1 cellular context compared by ENCODE assay signal in the genomic region with DNA sequence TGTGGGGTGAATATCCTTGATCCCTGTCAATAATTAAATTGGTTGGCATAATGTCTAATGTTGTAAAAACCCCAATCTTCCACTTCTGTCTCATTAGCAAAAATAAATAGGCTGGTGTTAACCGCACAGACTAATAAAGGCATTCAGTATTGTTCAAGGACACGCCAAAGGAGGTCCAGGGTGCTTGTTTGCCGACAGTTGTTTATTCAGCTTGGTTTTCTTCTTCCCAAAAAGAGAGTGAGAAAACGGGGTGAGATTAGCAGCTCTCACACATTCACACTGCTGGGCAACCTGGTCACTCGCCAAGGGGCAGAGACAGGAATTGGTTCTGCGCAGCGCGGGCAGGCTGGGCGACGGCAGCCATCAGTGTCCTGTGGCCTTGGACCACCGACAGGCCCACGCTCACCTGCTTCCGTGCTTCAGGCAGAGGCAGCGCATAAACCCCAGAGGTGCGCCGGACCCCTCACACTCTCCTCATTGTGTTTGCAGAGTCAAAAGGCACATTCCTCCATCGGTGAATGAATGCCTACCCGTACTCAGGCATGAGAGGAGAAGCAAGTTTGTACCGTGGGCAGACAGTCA.
TF ChIP-seq lines count a peak whose summit lies in the region.

No MANE protein-coding gene starts in this region.

TF ChIP-seq in GM12878, 131 proteins besides CTCF, POLR2A, EP300 and RAD21 (continued from another document and continues in another):
- TF ChIP-seq, protein P1, sequence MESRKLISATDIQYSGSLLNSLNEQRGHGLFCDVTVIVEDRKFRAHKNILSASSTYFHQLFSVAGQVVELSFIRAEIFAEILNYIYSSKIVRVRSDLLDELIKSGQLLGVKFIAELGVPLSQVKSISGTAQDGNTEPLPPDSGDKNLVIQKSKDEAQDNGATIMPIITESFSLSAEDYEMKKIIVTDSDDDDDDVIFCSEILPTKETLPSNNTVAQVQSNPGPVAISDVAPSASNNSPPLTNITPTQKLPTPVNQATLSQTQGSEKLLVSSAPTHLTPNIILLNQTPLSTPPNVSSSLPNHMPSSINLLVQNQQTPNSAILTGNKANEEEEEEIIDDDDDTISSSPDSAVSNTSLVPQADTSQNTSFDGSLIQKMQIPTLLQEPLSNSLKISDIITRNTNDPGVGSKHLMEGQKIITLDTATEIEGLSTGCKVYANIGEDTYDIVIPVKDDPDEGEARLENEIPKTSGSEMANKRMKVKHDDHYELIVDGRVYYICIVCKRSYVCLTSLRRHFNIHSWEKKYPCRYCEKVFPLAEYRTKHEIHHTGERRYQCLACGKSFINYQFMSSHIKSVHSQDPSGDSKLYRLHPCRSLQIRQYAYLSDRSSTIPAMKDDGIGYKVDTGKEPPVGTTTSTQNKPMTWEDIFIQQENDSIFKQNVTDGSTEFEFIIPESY (IDR thresholded peaks at IDR 0.05) = no peak
- TF ChIP-seq MYC (IDR thresholded peaks at IDR 0.05; ENCODE audit: insufficient read depth, insufficient read length, insufficient replicate concordance, low read length, severe bottlenecking) (no peak), TCF12 (IDR thresholded peaks at IDR 0.05; ENCODE audit: low read depth, low read length) (no peak), KAT2A (conservative IDR thresholded peaks at IDR 0.05; ENCODE audit: control insufficient read depth, low read depth, low read length) (no peak), RAD51 (IDR thresholded peaks at IDR 0.05) (0 out of 2 replicates have a peak, but pooled peaks have one; percentile 41), TBL1XR1 (IDR thresholded peaks at IDR 0.05; ENCODE audit: low read depth, low read length) (no peak), SUZ12 (IDR thresholded peaks at IDR 0.05; ENCODE audit: unreplicated experiment) (no peak), RB1 (IDR thresholded peaks at IDR 0.05; ENCODE audit: borderline replicate concordance) (no peak), FOXM1 (IDR thresholded peaks at IDR 0.05; ENCODE audit: low read depth, low read length) (no peak), NR2C2 (IDR thresholded peaks at IDR 0.05; ENCODE audit: borderline replicate concordance, control insufficient read depth, insufficient read length, low read depth) (no peak), ZBED1 (IDR thresholded peaks at IDR 0.05; ENCODE audit: borderline replicate concordance) (no peak), YBX1 (IDR thresholded peaks at IDR 0.05) (no peak), RCOR1 (conservative IDR thresholded peaks at IDR 0.05; ENCODE audit: low read depth, low read length) (no peak), ZNF274 (IDR thresholded peaks at IDR 0.05; ENCODE audit: insufficient read depth, insufficient read length) (no peak), HDAC2 (IDR thresholded peaks at IDR 0.05) (no peak), ZNF384 (IDR thresholded peaks at IDR 0.05; ENCODE audit: borderline replicate concordance, low read depth, low read length) (no peak), SPI1 (IDR thresholded peaks at IDR 0.05; ENCODE audit: borderline replicate concordance, insufficient read depth, low read depth, low read length) (no peak), POLR2AphosphoS2 (IDR thresholded peaks at IDR 0.05; ENCODE audit: low read depth, low read length) (no peak), NBN (IDR thresholded peaks at IDR 0.05) (0 out of 2 replicates have a peak, but pooled peaks have one; percentile 61), CHD4 (IDR thresholded peaks at IDR 0.05) (no peak), SMAD1 (IDR thresholded peaks at IDR 0.05; ENCODE audit: low read depth, partially characterized antibody) (peak; percentile 77), MEF2A (IDR thresholded peaks at IDR 0.05; ENCODE audit: insufficient read depth, low read depth, low read length) (no peak), IKZF1 (conservative IDR thresholded peaks at IDR 0.05) (peak; percentile 84), SIN3A (IDR thresholded peaks at IDR 0.05; ENCODE audit: low read depth, low read length) (no peak), RFX5 (IDR thresholded peaks at IDR 0.05; ENCODE audit: low read depth, low read length) (no peak), CHD1 (IDR thresholded peaks at IDR 0.05; ENCODE audit: low read depth, low read length) (no peak), JUNB (IDR thresholded peaks at IDR 0.05) (no peak), NR2F1 (conservative IDR thresholded peaks at IDR 0.05) (peak; percentile 96)
- TF ChIP-seq, protein P2, sequence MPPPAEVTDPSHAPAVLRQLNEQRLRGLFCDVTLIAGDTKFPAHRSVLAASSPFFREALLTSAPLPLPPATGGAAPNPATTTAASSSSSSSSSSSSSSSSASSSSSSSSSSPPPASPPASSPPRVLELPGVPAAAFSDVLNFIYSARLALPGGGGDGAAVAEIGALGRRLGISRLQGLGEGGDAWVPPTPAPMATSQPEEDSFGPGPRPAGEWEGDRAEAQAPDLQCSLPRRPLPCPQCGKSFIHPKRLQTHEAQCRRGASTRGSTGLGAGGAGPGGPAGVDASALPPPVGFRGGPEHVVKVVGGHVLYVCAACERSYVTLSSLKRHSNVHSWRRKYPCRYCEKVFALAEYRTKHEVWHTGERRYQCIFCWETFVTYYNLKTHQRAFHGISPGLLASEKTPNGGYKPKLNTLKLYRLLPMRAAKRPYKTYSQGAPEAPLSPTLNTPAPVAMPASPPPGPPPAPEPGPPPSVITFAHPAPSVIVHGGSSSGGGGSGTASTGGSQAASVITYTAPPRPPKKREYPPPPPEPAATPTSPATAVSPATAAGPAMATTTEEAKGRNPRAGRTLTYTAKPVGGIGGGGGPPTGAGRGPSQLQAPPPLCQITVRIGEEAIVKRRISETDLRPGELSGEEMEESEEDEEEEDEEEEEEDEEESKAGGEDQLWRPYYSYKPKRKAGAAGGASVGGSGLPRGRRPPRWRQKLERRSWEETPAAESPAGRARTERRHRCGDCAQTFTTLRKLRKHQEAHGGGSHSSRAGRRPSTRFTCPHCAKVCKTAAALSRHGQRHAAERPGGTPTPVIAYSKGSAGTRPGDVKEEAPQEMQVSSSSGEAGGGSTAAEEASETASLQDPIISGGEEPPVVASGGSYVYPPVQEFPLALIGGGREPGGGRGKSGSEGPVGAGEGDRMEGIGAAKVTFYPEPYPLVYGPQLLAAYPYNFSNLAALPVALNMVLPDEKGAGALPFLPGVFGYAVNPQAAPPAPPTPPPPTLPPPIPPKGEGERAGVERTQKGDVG (CRISPR knock-in tag; IDR thresholded peaks at IDR 0.05) = no peak
- TF ChIP-seq, protein P3, sequence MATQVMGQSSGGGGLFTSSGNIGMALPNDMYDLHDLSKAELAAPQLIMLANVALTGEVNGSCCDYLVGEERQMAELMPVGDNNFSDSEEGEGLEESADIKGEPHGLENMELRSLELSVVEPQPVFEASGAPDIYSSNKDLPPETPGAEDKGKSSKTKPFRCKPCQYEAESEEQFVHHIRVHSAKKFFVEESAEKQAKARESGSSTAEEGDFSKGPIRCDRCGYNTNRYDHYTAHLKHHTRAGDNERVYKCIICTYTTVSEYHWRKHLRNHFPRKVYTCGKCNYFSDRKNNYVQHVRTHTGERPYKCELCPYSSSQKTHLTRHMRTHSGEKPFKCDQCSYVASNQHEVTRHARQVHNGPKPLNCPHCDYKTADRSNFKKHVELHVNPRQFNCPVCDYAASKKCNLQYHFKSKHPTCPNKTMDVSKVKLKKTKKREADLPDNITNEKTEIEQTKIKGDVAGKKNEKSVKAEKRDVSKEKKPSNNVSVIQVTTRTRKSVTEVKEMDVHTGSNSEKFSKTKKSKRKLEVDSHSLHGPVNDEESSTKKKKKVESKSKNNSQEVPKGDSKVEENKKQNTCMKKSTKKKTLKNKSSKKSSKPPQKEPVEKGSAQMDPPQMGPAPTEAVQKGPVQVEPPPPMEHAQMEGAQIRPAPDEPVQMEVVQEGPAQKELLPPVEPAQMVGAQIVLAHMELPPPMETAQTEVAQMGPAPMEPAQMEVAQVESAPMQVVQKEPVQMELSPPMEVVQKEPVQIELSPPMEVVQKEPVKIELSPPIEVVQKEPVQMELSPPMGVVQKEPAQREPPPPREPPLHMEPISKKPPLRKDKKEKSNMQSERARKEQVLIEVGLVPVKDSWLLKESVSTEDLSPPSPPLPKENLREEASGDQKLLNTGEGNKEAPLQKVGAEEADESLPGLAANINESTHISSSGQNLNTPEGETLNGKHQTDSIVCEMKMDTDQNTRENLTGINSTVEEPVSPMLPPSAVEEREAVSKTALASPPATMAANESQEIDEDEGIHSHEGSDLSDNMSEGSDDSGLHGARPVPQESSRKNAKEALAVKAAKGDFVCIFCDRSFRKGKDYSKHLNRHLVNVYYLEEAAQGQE (IDR thresholded peaks at IDR 0.05; ENCODE audit: low read depth, low read length) = no peak
- TF ChIP-seq, protein P4, sequence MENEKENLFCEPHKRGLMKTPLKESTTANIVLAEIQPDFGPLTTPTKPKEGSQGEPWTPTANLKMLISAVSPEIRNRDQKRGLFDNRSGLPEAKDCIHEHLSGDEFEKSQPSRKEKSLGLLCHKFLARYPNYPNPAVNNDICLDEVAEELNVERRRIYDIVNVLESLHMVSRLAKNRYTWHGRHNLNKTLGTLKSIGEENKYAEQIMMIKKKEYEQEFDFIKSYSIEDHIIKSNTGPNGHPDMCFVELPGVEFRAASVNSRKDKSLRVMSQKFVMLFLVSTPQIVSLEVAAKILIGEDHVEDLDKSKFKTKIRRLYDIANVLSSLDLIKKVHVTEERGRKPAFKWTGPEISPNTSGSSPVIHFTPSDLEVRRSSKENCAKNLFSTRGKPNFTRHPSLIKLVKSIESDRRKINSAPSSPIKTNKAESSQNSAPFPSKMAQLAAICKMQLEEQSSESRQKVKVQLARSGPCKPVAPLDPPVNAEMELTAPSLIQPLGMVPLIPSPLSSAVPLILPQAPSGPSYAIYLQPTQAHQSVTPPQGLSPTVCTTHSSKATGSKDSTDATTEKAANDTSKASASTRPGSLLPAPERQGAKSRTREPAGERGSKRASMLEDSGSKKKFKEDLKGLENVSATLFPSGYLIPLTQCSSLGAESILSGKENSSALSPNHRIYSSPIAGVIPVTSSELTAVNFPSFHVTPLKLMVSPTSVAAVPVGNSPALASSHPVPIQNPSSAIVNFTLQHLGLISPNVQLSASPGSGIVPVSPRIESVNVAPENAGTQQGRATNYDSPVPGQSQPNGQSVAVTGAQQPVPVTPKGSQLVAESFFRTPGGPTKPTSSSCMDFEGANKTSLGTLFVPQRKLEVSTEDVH (IDR thresholded peaks at IDR 0.05; ENCODE audit: low read depth, partially characterized antibody) = no peak
- TF ChIP-seq, protein P5, sequence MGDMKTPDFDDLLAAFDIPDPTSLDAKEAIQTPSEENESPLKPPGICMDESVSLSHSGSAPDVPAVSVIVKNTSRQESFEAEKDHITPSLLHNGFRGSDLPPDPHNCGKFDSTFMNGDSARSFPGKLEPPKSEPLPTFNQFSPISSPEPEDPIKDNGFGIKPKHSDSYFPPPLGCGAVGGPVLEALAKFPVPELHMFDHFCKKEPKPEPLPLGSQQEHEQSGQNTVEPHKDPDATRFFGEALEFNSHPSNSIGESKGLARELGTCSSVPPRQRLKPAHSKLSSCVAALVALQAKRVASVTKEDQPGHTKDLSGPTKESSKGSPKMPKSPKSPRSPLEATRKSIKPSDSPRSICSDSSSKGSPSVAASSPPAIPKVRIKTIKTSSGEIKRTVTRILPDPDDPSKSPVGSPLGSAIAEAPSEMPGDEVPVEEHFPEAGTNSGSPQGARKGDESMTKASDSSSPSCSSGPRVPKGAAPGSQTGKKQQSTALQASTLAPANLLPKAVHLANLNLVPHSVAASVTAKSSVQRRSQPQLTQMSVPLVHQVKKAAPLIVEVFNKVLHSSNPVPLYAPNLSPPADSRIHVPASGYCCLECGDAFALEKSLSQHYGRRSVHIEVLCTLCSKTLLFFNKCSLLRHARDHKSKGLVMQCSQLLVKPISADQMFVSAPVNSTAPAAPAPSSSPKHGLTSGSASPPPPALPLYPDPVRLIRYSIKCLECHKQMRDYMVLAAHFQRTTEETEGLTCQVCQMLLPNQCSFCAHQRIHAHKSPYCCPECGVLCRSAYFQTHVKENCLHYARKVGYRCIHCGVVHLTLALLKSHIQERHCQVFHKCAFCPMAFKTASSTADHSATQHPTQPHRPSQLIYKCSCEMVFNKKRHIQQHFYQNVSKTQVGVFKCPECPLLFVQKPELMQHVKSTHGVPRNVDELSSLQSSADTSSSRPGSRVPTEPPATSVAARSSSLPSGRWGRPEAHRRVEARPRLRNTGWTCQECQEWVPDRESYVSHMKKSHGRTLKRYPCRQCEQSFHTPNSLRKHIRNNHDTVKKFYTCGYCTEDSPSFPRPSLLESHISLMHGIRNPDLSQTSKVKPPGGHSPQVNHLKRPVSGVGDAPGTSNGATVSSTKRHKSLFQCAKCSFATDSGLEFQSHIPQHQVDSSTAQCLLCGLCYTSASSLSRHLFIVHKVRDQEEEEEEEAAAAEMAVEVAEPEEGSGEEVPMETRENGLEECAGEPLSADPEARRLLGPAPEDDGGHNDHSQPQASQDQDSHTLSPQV (IDR thresholded peaks at IDR 0.05) = no peak
- TF ChIP-seq, protein P6, sequence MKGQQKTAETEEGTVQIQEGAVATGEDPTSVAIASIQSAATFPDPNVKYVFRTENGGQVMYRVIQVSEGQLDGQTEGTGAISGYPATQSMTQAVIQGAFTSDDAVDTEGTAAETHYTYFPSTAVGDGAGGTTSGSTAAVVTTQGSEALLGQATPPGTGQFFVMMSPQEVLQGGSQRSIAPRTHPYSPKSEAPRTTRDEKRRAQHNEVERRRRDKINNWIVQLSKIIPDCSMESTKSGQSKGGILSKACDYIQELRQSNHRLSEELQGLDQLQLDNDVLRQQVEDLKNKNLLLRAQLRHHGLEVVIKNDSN (IDR thresholded peaks at IDR 0.05; ENCODE audit: borderline replicate concordance, extremely low read length, insufficient read depth, low read depth, low read length) = no peak
- TF ChIP-seq, protein P7, sequence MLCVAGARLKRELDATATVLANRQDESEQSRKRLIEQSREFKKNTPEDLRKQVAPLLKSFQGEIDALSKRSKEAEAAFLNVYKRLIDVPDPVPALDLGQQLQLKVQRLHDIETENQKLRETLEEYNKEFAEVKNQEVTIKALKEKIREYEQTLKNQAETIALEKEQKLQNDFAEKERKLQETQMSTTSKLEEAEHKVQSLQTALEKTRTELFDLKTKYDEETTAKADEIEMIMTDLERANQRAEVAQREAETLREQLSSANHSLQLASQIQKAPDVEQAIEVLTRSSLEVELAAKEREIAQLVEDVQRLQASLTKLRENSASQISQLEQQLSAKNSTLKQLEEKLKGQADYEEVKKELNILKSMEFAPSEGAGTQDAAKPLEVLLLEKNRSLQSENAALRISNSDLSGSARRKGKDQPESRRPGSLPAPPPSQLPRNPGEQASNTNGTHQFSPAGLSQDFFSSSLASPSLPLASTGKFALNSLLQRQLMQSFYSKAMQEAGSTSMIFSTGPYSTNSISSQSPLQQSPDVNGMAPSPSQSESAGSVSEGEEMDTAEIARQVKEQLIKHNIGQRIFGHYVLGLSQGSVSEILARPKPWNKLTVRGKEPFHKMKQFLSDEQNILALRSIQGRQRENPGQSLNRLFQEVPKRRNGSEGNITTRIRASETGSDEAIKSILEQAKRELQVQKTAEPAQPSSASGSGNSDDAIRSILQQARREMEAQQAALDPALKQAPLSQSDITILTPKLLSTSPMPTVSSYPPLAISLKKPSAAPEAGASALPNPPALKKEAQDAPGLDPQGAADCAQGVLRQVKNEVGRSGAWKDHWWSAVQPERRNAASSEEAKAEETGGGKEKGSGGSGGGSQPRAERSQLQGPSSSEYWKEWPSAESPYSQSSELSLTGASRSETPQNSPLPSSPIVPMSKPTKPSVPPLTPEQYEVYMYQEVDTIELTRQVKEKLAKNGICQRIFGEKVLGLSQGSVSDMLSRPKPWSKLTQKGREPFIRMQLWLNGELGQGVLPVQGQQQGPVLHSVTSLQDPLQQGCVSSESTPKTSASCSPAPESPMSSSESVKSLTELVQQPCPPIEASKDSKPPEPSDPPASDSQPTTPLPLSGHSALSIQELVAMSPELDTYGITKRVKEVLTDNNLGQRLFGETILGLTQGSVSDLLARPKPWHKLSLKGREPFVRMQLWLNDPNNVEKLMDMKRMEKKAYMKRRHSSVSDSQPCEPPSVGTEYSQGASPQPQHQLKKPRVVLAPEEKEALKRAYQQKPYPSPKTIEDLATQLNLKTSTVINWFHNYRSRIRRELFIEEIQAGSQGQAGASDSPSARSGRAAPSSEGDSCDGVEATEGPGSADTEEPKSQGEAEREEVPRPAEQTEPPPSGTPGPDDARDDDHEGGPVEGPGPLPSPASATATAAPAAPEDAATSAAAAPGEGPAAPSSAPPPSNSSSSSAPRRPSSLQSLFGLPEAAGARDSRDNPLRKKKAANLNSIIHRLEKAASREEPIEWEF (IDR thresholded peaks at IDR 0.05; ENCODE audit: insufficient replicate concordance, low read depth, low read length) = no peak
